ENCODE assay signal across 15 cellular contexts in genomic region chr17:77185137-77185536, GRCh38. TPM values are rescaled to one million over a fixed set of nuclear protein-coding genes. Genes with fewer than 3 reads are reported as not detected.
DNase-seq lines count a peak whose midpoint lies in the region; ATAC-seq, FAIRE-seq and TF ChIP-seq lines count a peak whose summit lies in the region.
"Had no signal": no experiment of that assay in that cellular context is flagged by ENCODE, and none has a peak within 500 bp of the region (broad histone marks: within the 10 kb centered on the region; RNA-seq: fewer than 3 reads in every experiment).

No MANE protein-coding gene starts in this region.

- no peak overlapping the region; the same call in 1 of the 2 replicates for H3K4ac ChIP-seq in IMR-90 (ENCODE audit: low read depth, low read length)

- in situ Hi-C loops in IMR-90 (cut with MboI; ENCODE audit: low sequenced_read_pairs) = no loop called here

- no peak for TF ChIP-seq RAD21 in IMR-90 (IDR thresholded peaks at IDR 0.05; ENCODE audit: low read length)

- WGBS in IMR-90 (ENCODE audit: extremely low coverage in 2 of 2, insufficient read length in 1 of 2), 2 experiments = 63% methylated on average over 1 of the region's 7 CpGs; no CpG with 5 or more reads in 1 of the 2 experiments
- 22 to 38% (median 30%) methylated on average over 7 of the region's 7 CpGs for WGBS in adrenal gland, 4 donors
- WGBS in spleen, 5 donors = 59 to 79% (median 72%) methylated on average over 7 of the region's 7 CpGs

- FAIRE-seq in RCC 7860 (lab: Jason Lieb, UNC) = no peak

- no peaks in the 10 kb centered on the region for H3K9me3 ChIP-seq in IMR-90 (ENCODE audit: control insufficient read depth, insufficient read depth, low read length)
- no peaks in the 10 kb centered on the region for H3K9me3 ChIP-seq in adrenal gland (replicated peaks in 1 of 3)
- no peaks in the 10 kb centered on the region for H3K9me3 ChIP-seq in spleen

- H2AK5ac ChIP-seq in IMR-90 (ENCODE audit: low read depth, low read length) = no peak overlapping the region

- DNase-seq in IMR-90 = no peak
- peak in 6 of 7 donors; percentile 61 to 76 (median 69) for DNase-seq in adrenal gland
- no peak for DNase-seq in left ventricle myocardium superior
- DNase-seq in spleen = no peak
- no peak for DNase-seq in RCC 7860 (ENCODE audit: low spot score)
- no peak for DNase-seq in NCI-H82 (lab: John Stamatoyannopoulos, UW)
- DNase-seq: activated CD4-positive, alpha-beta T cell treated with anti-CD3 and anti-CD28 coated beads, Interleukin-2, amount 50 U/mL, for 1 hour; activated naive CD4-positive, alpha-beta T cell treated with Interleukin-2 at 50 U/mL for 16 hours; activated T-cell treated with anti-CD3 and anti-CD28 coated beads for 4 hours; immature natural killer cell; NCI-H1048; NCI-H524; retina; stimulated activated CD4-positive, alpha-beta T cell treated with anti-CD3 and anti-CD28 coated beads, Interleukin-1b, Interleukin-23, amount 100 ng/mL, for 48 hours had no signal

- no TSS peak for BruUV-seq in IMR-90 (replicated peaks; lab: Mats Ljungman, UMichigan)

- CTCF ChIA-PET in IMR-90 (lab: Yijun Ruan, JAX) = no interaction called here

- H3K79me1 ChIP-seq in IMR-90 (ENCODE audit: low read depth in 1 of 2, low read length in 2 of 2) = peaks cover 36 to 89% of the 10 kb centered on the region in 2 experiments

- POLR2A ChIA-PET in IMR-90 (lab: Charles Lee; ENCODE audit: unreplicated experiment) = no interaction called here

- H4K91ac ChIP-seq in IMR-90 (ENCODE audit: insufficient read depth, low read depth, low read length) = no peak overlapping the region

- no peak for TF ChIP-seq CTCF in IMR-90 (conservative IDR thresholded peaks at IDR 0.05; ENCODE audit: low read depth, low read length)
- TF ChIP-seq CTCF in adrenal gland (IDR thresholded peaks at IDR 0.05) = no peak
- no peak for TF ChIP-seq CTCF in spleen (IDR thresholded peaks at IDR 0.05 in 8 of 11, conservative IDR thresholded peaks at IDR 0.05 in 3 of 11)

- no peak overlapping the region for H2AFZ ChIP-seq in IMR-90 (replicated peaks; ENCODE audit: low read length, poor library complexity)

- no peak overlapping the region for H3K4me3 ChIP-seq in IMR-90 (ENCODE audit: insufficient read depth, low read depth, low read length)
- no peak overlapping the region for H3K4me3 ChIP-seq in adrenal gland
- no peak overlapping the region for H3K4me3 ChIP-seq in spleen

- peaks cover 72% of the 10 kb centered on the region for H4K20me1 ChIP-seq in IMR-90 (ENCODE audit: insufficient read depth, low read length)

- no peak overlapping the region for H2BK5ac ChIP-seq in IMR-90 (ENCODE audit: low read depth, low read length, poor library complexity, severe bottlenecking)

- H3K27me3 ChIP-seq in IMR-90 (ENCODE audit: control insufficient read depth, insufficient read depth, low read length) (no peaks in the 10 kb centered on the region), adrenal gland (no peaks in the 10 kb centered on the region), spleen (replicated peaks in 1 of 7) (no peaks in the 10 kb centered on the region)

- no peak overlapping the region for H3K23ac ChIP-seq in IMR-90 (ENCODE audit: low read depth, low read length)

- H3K9me1 ChIP-seq in IMR-90 (ENCODE audit: insufficient read depth, low read length) = peaks cover 16% of the 10 kb centered on the region

- H3K18ac ChIP-seq in IMR-90 (ENCODE audit: low read depth, low read length) = no peak overlapping the region

- no peak overlapping the region for H2AK9ac ChIP-seq in IMR-90 (replicated peaks; ENCODE audit: low read depth, low read length, poor library complexity)

- H2BK120ac ChIP-seq in IMR-90 (ENCODE audit: low read depth, low read length) = no peak overlapping the region

- H3K56ac ChIP-seq in IMR-90 (ENCODE audit: extremely low read depth, insufficient read depth, low read length) = no peak overlapping the region

- intact Hi-C loops in IMR-90 (cut with micrococcal nuclease) = loop anchor here (5.0 kb wide), 1 partner anchor 33 kb away; no protein-coding TSS in a partner anchor
- intact Hi-C loops in adrenal gland (cut with DNase I) = no loop called here
- intact Hi-C loops in left ventricle myocardium superior (cut with micrococcal nuclease) = no loop called here
- intact Hi-C loops in spleen (cut with DNase I; ENCODE audit: low total_unique reads) = no loop called here

- peak; percentile 48; the same call in 1 of the 2 replicates for ATAC-seq in IMR-90 (ENCODE audit: low read depth)
- ATAC-seq in left ventricle myocardium superior = peak; percentile 76
- ATAC-seq in GM21447 (IDR thresholded peaks at IDR 0.05; ENCODE audit: unreplicated experiment) = no peak

- no peak overlapping the region for H4K5ac ChIP-seq in IMR-90 (ENCODE audit: low read depth, low read length)

- TF ChIP-seq POLR2A in IMR-90 (IDR thresholded peaks at IDR 0.05; ENCODE audit: low read depth, low read length) (no peak), adrenal gland (IDR thresholded peaks at IDR 0.05) (peak in 1 of 2 donors; percentile 34), spleen (IDR thresholded peaks at IDR 0.05) (no peak)

- no peak overlapping the region for H2BK15ac ChIP-seq in IMR-90 (ENCODE audit: low read depth, low read length)

- H3K4me1 ChIP-seq in IMR-90 (ENCODE audit: control insufficient read depth, insufficient read depth, low read length) (peaks cover 11% of the 10 kb centered on the region), adrenal gland (replicated peaks in 1 of 2) (peaks cover 79 to 97% of the 10 kb centered on the region in 2 donors), spleen (peaks cover 64 to 100% (median 95%) of the 10 kb centered on the region in 6 donors)

- H4K8ac ChIP-seq in IMR-90 (ENCODE audit: low read depth in 2 of 2, low read length in 2 of 2) = no peak overlapping the region

- no peak overlapping the region for H3K27ac ChIP-seq in IMR-90 (ENCODE audit: insufficient read depth, low read length)
- H3K27ac ChIP-seq in adrenal gland = peak overlapping the region; percentile 31 to 94 (median 80)
- H3K27ac ChIP-seq in spleen = peak overlapping the region in 6 of 8 donors; percentile 17 to 76 (median 42)

- dilution Hi-C loops in IMR-90 (cut with HindIII; ENCODE audit: low sequenced_read_pairs, unreplicated experiment) = no loop called here

- no peak overlapping the region for H2BK20ac ChIP-seq in IMR-90 (ENCODE audit: low read depth, low read length)

- H3K4me2 ChIP-seq in IMR-90 (ENCODE audit: low read depth, low read length) = no peak overlapping the region

- no peak overlapping the region for H3K14ac ChIP-seq in IMR-90 (replicated peaks; ENCODE audit: low read depth, low read length)

- H3K36me3 ChIP-seq in IMR-90 (ENCODE audit: control insufficient read depth, insufficient read depth, low read length) (no peaks in the 10 kb centered on the region), adrenal gland (replicated peaks in 1 of 2) (no peaks in the 10 kb centered on the region), spleen (peaks cover 0 to 9% (median 0%) of the 10 kb centered on the region in 6 donors)

- H3K9ac ChIP-seq in IMR-90 (ENCODE audit: low read depth, low read length) = no peak overlapping the region

TF ChIP-seq in IMR-90, 13 proteins besides CTCF, POLR2A, EP300 and RAD21:
- TF ChIP-seq MAZ (IDR thresholded peaks at IDR 0.05; ENCODE audit: borderline replicate concordance, low read depth, low read length) (no peak), MAFK (IDR thresholded peaks at IDR 0.05; ENCODE audit: low read depth, low read length) (no peak), FOS (IDR thresholded peaks at IDR 0.05; ENCODE audit: low read depth, low read length) (no peak), RFX5 (IDR thresholded peaks at IDR 0.05; ENCODE audit: low read depth, low read length) (no peak), SMC3 (IDR thresholded peaks at IDR 0.05; ENCODE audit: low read depth, low read length) (no peak), BHLHE40 (IDR thresholded peaks at IDR 0.05; ENCODE audit: low read depth, low read length) (no peak), USF2 (IDR thresholded peaks at IDR 0.05; ENCODE audit: low read depth, low read length) (no peak), NFE2L2 (IDR thresholded peaks at IDR 0.05; ENCODE audit: low read depth, low read length) (no peak), MXI1 (IDR thresholded peaks at IDR 0.05; ENCODE audit: borderline replicate concordance, low read depth, low read length) (no peak), CEBPB (IDR thresholded peaks at IDR 0.05; ENCODE audit: low read depth, low read length) (no peak), RCOR1 (IDR thresholded peaks at IDR 0.05; ENCODE audit: insufficient replicate concordance, low read length) (no peak), ELK1 (IDR thresholded peaks at IDR 0.05; ENCODE audit: borderline replicate concordance, low read depth, low read length) (no peak), CHD1 (IDR thresholded peaks at IDR 0.05; ENCODE audit: low read depth, low read length) (no peak)

RNA-seq across cellular contexts. Expression of gene SEC14L1, which starts 44.4 kb away (rescaled TPM):
- 24.9 and 27.8 TPM in 2 replicates for total RNA-seq in IMR-90 (2012; rRNA removed)
- 32.5 and 35.8 TPM in 2 replicates for polyA plus RNA-seq in IMR-90 (2012; rRNA removed)
- polyA plus RNA-seq in IMR-90 (2012; cell fraction: cytosol; rRNA removed) = 19.2 and 30.0 TPM in 2 replicates
- 40.3 and 52.3 TPM in 2 replicates for polyA plus RNA-seq in IMR-90 (2012; cell fraction: nucleus; rRNA removed; ENCODE audit: low replicate concordance)
- 100 to 1,000 TPM; 130 to 255 (median 199) TPM for total RNA-seq in adrenal gland
- 100 to 1,000 TPM in 2 of 3 donors, 10 to 100 TPM in 1; 61.8 to 125 (median 119) TPM for polyA plus RNA-seq in adrenal gland
- total RNA-seq in left ventricle myocardium superior = 71.4 TPM
- 100 to 1,000 TPM; 152 to 202 (median 182) TPM for total RNA-seq in spleen
- polyA plus RNA-seq in spleen = 10 to 100 TPM; 14.5 to 37.6 (median 18.0) TPM

Comparison
In these comparisons a context has a peak if more than half of its experiments do, and no peak if none do; other contexts are left out.
1. DNase-seq: peak in adrenal gland (6 of 7); none in IMR-90 (single experiment), left ventricle myocardium superior (single experiment), spleen (single experiment), RCC 7860 (single experiment) and NCI-H82 (single experiment).